In genomic region chr2:39492095-39492590, GRCh38 we compare ENCODE assay signal across 8 cellular contexts. TPM values are rescaled to one million over a fixed set of nuclear protein-coding genes. Genes with fewer than 3 reads are reported as not detected.
DNase-seq lines count a peak whose midpoint lies in the region; ATAC-seq and TF ChIP-seq lines count a peak whose summit lies in the region.

No MANE protein-coding gene starts in this region.

- POLR2A ChIA-PET in AG04449 (lab: Yijun Ruan, JAX), result interaction anchor here (1.0 kb wide), 1 partner anchor 38 kb away, joined by 3 read pairs; no protein-coding TSS in a partner anchor

- H3K36me3 Mint-ChIP-seq in chondrocyte (ENCODE audit: low read depth), result peaks cover 2% of the 10 kb centered on the region

- no peak overlapping the region for H3K4me3 ChIP-seq in AG04449 (ENCODE audit: low read depth, low read length)
- no peak overlapping the region for H3K4me3 ChIP-seq in ovary

- intact Hi-C loops in ovary (cut with DNase I), result no loop called here

- 9 to 21% (median 13%) methylated on average over 3 of the region's 3 CpGs for WGBS in ovary, 3 donors

- in situ Hi-C loops in G401 (cut with HindIII; ENCODE audit: low sequenced_read_pairs), result no loop called here

- H3K4me3 Mint-ChIP-seq in chondrocyte (ENCODE audit: unreplicated experiment), result no peak overlapping the region

- H3K9me3 Mint-ChIP-seq in chondrocyte (ENCODE audit: low read depth), result no peaks in the 10 kb centered on the region

- peak overlapping the region; percentile 70 for H3K27ac Mint-ChIP-seq in chondrocyte (ENCODE audit: unreplicated experiment)

- CTCF ChIA-PET in AG04449 (lab: Yijun Ruan, JAX), result interaction anchor here (1.2 kb wide), 1 partner anchor 31 kb away, joined by 4 read pairs; no protein-coding TSS in a partner anchor

- no peaks in the 10 kb centered on the region for H3K27me3 ChIP-seq in ovary

- DNase-seq in AG04449 (ENCODE audit: low read depth, low spot score), result peak; percentile 75
- peak; percentile 89 for DNase-seq in NOMO-1 treated with dmso at 0.1 percent for 144 hours (lab: John Stamatoyannopoulos, UW; ENCODE audit: unreplicated experiment)
- no peak for DNase-seq in chondrocyte (ENCODE audit: low spot score)
- peak; percentile 96 for DNase-seq in non-pigmented ciliary epithelial cell (ENCODE audit: low read depth)
- DNase-seq in G401 (ENCODE audit: low spot score), result no peak
- DNase-seq in ovary, result no peak

- H3K27me3 Mint-ChIP-seq in chondrocyte (ENCODE audit: low read depth), result no peaks in the 10 kb centered on the region

- peaks cover 51% of the 10 kb centered on the region for H3K4me1 Mint-ChIP-seq in chondrocyte (ENCODE audit: low read depth)

- peaks cover 6% of the 10 kb centered on the region for H3K4me1 ChIP-seq in ovary (ENCODE audit: insufficient read depth)

- TF ChIP-seq EP300 in ovary (IDR thresholded peaks at IDR 0.05), result no peak

- no peak overlapping the region for H3K27ac ChIP-seq in ovary

- peak; percentile 97 for ATAC-seq in GM18511 (IDR thresholded peaks at IDR 0.05; ENCODE audit: unreplicated experiment)
- ATAC-seq in HG02884 (IDR thresholded peaks at IDR 0.05; ENCODE audit: unreplicated experiment), result peak; percentile 89

- TF ChIP-seq POLR2A in ovary (IDR thresholded peaks at IDR 0.05), result no peak

- no peaks in the 10 kb centered on the region for H3K9me3 ChIP-seq in ovary

- H3K36me3 ChIP-seq in ovary, result no peaks in the 10 kb centered on the region

- TF ChIP-seq CTCF in AG04449 (IDR thresholded peaks at IDR 0.05; ENCODE audit: insufficient read depth, low read length, missing control alignments) (no peak), chondrocyte (IDR thresholded peaks at IDR 0.05) (no peak), ovary (IDR thresholded peaks at IDR 0.05) (no peak)

RNA-seq across cellular contexts. Expression of gene MAP4K3, which starts 55.1 kb away (rescaled TPM):
- 30.9 to 42.9 TPM (median 35.3 TPM) in 3 replicates for total RNA-seq in chondrocyte
- total RNA-seq in G401 (2014; rRNA removed; shearing (Covaris generic)), result 36.8 and 49.5 TPM in 2 replicates
- total RNA-seq in ovary, result 10 to 100 TPM; 42.0 to 96.4 (median 55.0) TPM
- 10 to 100 TPM; 20.6 to 25.4 TPM for polyA plus RNA-seq in ovary

Comparison
In these comparisons a context has a peak if more than half of its experiments do, and no peak if none do; other contexts are left out.
1. DNase-seq: peak in AG04449 (single experiment), NOMO-1 treated with dmso at 0.1 percent for 144 hours (single experiment) and non-pigmented ciliary epithelial cell (single experiment); none in chondrocyte (single experiment), G401 (single experiment) and ovary (0 of 5).